In genomic region chr1:19473119-19473518, GRCh38 we compare ENCODE assay signal across 30 cellular contexts. TPM values are rescaled to one million over a fixed set of nuclear protein-coding genes. Genes with fewer than 3 reads are reported as not detected.
DNase-seq lines count a peak whose midpoint lies in the region; ATAC-seq, FAIRE-seq and TF ChIP-seq lines count a peak whose summit lies in the region.
"Had no signal": no experiment of that assay in that cellular context is flagged by ENCODE, and none has a peak within 500 bp of the region (broad histone marks: within the 10 kb centered on the region; RNA-seq: fewer than 3 reads in every experiment).

No MANE protein-coding gene starts in this region.

- intact Hi-C loops in HepG2 (cut with micrococcal nuclease; ENCODE audit: unreplicated experiment) (no loop called here), right lobe of liver (cut with DNase I) (no loop called here), dorsolateral prefrontal cortex (cut with DNase I) (no loop called here)

- H2BK120ac ChIP-seq in trophoblast cell (ENCODE audit: insufficient read depth, low read length, poor library complexity): no peak overlapping the region

- no peaks in the 10 kb centered on the region for H3K9me3 Mint-ChIP-seq in IgD-negative memory B cell
- no peaks in the 10 kb centered on the region for H3K9me3 Mint-ChIP-seq in activated naive CD8-positive, alpha-beta T cell treated with anti-CD3 and anti-CD28 coated beads for 36 hours

- WGBS in HepG2 (ENCODE audit: low lambda C conversion rate): 91% methylated on average over 1 of the region's 1 CpG
- 100% methylated on average over 1 of the region's 1 CpG for WGBS in right lobe of liver (ENCODE audit: insufficient coverage, low coverage, low lambda C conversion rate, missing lambda C conversion rate)
- WGBS in trophoblast cell (ENCODE audit: extremely low coverage, insufficient coverage, insufficient read length): no CpG with 5 or more reads among the region's 1 CpG

- peak overlapping the region in 2 of 4 donors; percentile 6 to 30 for H3K4me3 Mint-ChIP-seq in IgD-negative memory B cell
- H3K4me3 Mint-ChIP-seq in activated naive CD8-positive, alpha-beta T cell treated with anti-CD3 and anti-CD28 coated beads for 36 hours: no peak overlapping the region

- H3K27me3 Mint-ChIP-seq in IgD-negative memory B cell: no peaks in the 10 kb centered on the region
- no peaks in the 10 kb centered on the region for H3K27me3 Mint-ChIP-seq in activated naive CD8-positive, alpha-beta T cell treated with anti-CD3 and anti-CD28 coated beads for 36 hours

- H2AFZ ChIP-seq in HepG2 (ENCODE audit: low read length) (no peak overlapping the region), trophoblast cell (ENCODE audit: insufficient read depth, low read length, poor library complexity) (no peak overlapping the region)

- POLR2A ChIA-PET in HepG2 (lab: Yijun Ruan, JAX): interaction anchor here (1.4 kb wide), 1 partner anchor 10 kb away, joined by 3 read pairs; no protein-coding TSS in a partner anchor

- CTCF ChIA-PET in HepG2 (lab: Yijun Ruan, JAX; ENCODE audit: low intra/inter-chr PET ratio, low total read pairs): no interaction called here

- H3K4ac ChIP-seq in trophoblast cell (ENCODE audit: low read depth, low read length): peak overlapping the region; percentile 57

- H4K91ac ChIP-seq in trophoblast cell (ENCODE audit: low read depth, low read length): no peak overlapping the region

- H3K23ac ChIP-seq in trophoblast cell (ENCODE audit: low read length): no peak overlapping the region

- H3K79me2 ChIP-seq in HepG2 (ENCODE audit: insufficient read depth, low read length): peaks cover 94% of the 10 kb centered on the region
- H3K79me2 ChIP-seq in trophoblast cell (ENCODE audit: control insufficient read depth, insufficient read depth, low read length, poor library complexity): peaks cover 42% of the 10 kb centered on the region

- H2BK5ac ChIP-seq in trophoblast cell (ENCODE audit: low read depth, low read length, poor library complexity): no peak overlapping the region

- FAIRE-seq in HepG2 (lab: Jason Lieb, UNC): no peak
- FAIRE-seq: keratinocyte had no signal

- peaks cover 65 to 79% (median 72%) of the 10 kb centered on the region in 3 donors for H3K4me1 Mint-ChIP-seq in IgD-negative memory B cell
- peaks cover 78% of the 10 kb centered on the region for H3K4me1 Mint-ChIP-seq in activated naive CD8-positive, alpha-beta T cell treated with anti-CD3 and anti-CD28 coated beads for 36 hours

- no peak overlapping the region for H3K14ac ChIP-seq in trophoblast cell (ENCODE audit: low read length)

- no peak for TF ChIP-seq RAD21 in HepG2 (CRISPR knock-in tag; IDR thresholded peaks at IDR 0.05)

- no peaks in the 10 kb centered on the region for H3K9me3 ChIP-seq in HepG2 (ENCODE audit: low read length)
- no peaks in the 10 kb centered on the region for H3K9me3 ChIP-seq in right lobe of liver
- H3K9me3 ChIP-seq in trophoblast cell (ENCODE audit: insufficient read depth, low read depth, low read length): no peaks in the 10 kb centered on the region
- H3K9me3 ChIP-seq: BLaER1, esophagus muscularis mucosa, HAP-1, left ventricle myocardium inferior, right atrium auricular region, stomach had no signal

- no peak overlapping the region for H4K8ac ChIP-seq in trophoblast cell (ENCODE audit: low read depth, low read length)

- H3K4me2 ChIP-seq in HepG2 (ENCODE audit: low read depth, low read length) (no peak overlapping the region), trophoblast cell (ENCODE audit: low read length) (no peak overlapping the region)

- H3K18ac ChIP-seq in trophoblast cell (ENCODE audit: low read length): no peak overlapping the region

- H3K27ac ChIP-seq in HepG2 (ENCODE audit: extremely low read length, insufficient read depth, low read length): no peak overlapping the region
- no peak overlapping the region for H3K27ac ChIP-seq in right lobe of liver
- H3K27ac ChIP-seq in trophoblast cell (ENCODE audit: low read depth, low read length): no peak overlapping the region
- H3K27ac ChIP-seq in dorsolateral prefrontal cortex: no peak overlapping the region
- H3K27ac ChIP-seq: BLaER1, left ventricle myocardium inferior, right atrium auricular region, WERI-Rb-1 had no signal

- H3K36me3 ChIP-seq in HepG2 (replicated peaks in 1 of 2; ENCODE audit: control insufficient read depth in 1 of 2, insufficient read depth in 2 of 2, low read length in 2 of 2) (peaks cover 9 to 30% of the 10 kb centered on the region in 2 experiments), right lobe of liver (peaks cover 0 to 5% (median 0%) of the 10 kb centered on the region in 4 donors), trophoblast cell (ENCODE audit: control insufficient read depth in 1 of 2, insufficient read depth in 2 of 2, low read length in 2 of 2) (peaks cover 21 to 23% of the 10 kb centered on the region in 2 experiments)

- no TSS peak for BruUV-seq in HepG2 (replicated peaks; lab: Mats Ljungman, UMichigan)

- no peaks in the 10 kb centered on the region for H3K79me1 ChIP-seq in trophoblast cell (ENCODE audit: low read length)

- TF ChIP-seq POLR2A in HepG2 (IDR thresholded peaks at IDR 0.05; ENCODE audit: insufficient read depth in 1 of 2, low read depth in 2 of 2, low read length in 2 of 2) (no peak), right lobe of liver (IDR thresholded peaks at IDR 0.05) (no peak)

- H3K4me1 ChIP-seq in HepG2 (ENCODE audit: insufficient read depth, low read length) (peaks cover 31% of the 10 kb centered on the region), right lobe of liver (peaks cover 0 to 24% (median 8%) of the 10 kb centered on the region in 4 donors), trophoblast cell (ENCODE audit: control insufficient read depth in 1 of 2, insufficient read depth in 2 of 2, low read length in 2 of 2) (peaks cover 12 to 18% of the 10 kb centered on the region in 2 experiments)
- H3K4me1 ChIP-seq: HAP-1 had no signal

- H3K4me3 ChIP-seq in HepG2 (replicated peaks in 1 of 3; ENCODE audit: insufficient read depth in 1 of 3, low read depth in 2 of 3, low read length in 3 of 3) (no peak overlapping the region), right lobe of liver (no peak overlapping the region), trophoblast cell (ENCODE audit: low read depth, low read length) (no peak overlapping the region), dorsolateral prefrontal cortex (no peak overlapping the region)
- H3K4me3 ChIP-seq: BLaER1, esophagus muscularis mucosa, HAP-1, left ventricle myocardium inferior, right atrium auricular region, stomach had no signal

- peak overlapping the region in 2 of 3 donors; percentile 73 to 98 for H3K27ac Mint-ChIP-seq in IgD-negative memory B cell
- peak overlapping the region; percentile 72 for H3K27ac Mint-ChIP-seq in activated naive CD8-positive, alpha-beta T cell treated with anti-CD3 and anti-CD28 coated beads for 36 hours

- TF ChIP-seq CTCF in HepG2 (CRISPR knock-in tag; IDR thresholded peaks at IDR 0.05) (no peak), right lobe of liver (IDR thresholded peaks at IDR 0.05) (no peak), dorsolateral prefrontal cortex (IDR thresholded peaks at IDR 0.05 in 54 of 56, conservative IDR thresholded peaks at IDR 0.05 in 2 of 56; ENCODE audit: low read depth in 1 of 56, partially characterized antibody in 56 of 56) (no peak)

- H3K27me3 ChIP-seq in HepG2 (ENCODE audit: control insufficient read depth in 1 of 2, insufficient read depth in 2 of 2, low read length in 2 of 2) (no peaks in the 10 kb centered on the region), right lobe of liver (no peaks in the 10 kb centered on the region), trophoblast cell (ENCODE audit: insufficient read depth, low read length) (no peaks in the 10 kb centered on the region), dorsolateral prefrontal cortex (no peaks in the 10 kb centered on the region)
- H3K27me3 ChIP-seq: BLaER1, esophagus muscularis mucosa, right atrium auricular region, stomach had no signal

- TF ChIP-seq EP300 in HepG2 (IDR thresholded peaks at IDR 0.05; ENCODE audit: low read depth in 2 of 2, low read length in 2 of 2) (no peak), HepG2 (CRISPR knock-in tag; IDR thresholded peaks at IDR 0.05; ENCODE audit: borderline replicate concordance) (no peak)

- in situ Hi-C loops in HepG2 (cut with HindIII; ENCODE audit: extremely low pct_ligation_motif_present, low pct_unique_long_range_greater_than_20kb): no loop called here

- H4K20me1 ChIP-seq in HepG2 (ENCODE audit: insufficient read depth, low read length): peaks cover 65% of the 10 kb centered on the region

- no peak overlapping the region for H3K9ac ChIP-seq in HepG2 (ENCODE audit: insufficient read depth, low read depth, low read length)
- no peak overlapping the region for H3K9ac ChIP-seq in trophoblast cell (ENCODE audit: low read length)
- H3K9ac ChIP-seq: BLaER1 had no signal

- no peak overlapping the region for H2BK12ac ChIP-seq in trophoblast cell (ENCODE audit: low read length)

- H3K36me3 Mint-ChIP-seq in IgD-negative memory B cell: peaks cover 1% of the 10 kb centered on the region
- H3K36me3 Mint-ChIP-seq in activated naive CD8-positive, alpha-beta T cell treated with anti-CD3 and anti-CD28 coated beads for 36 hours: peaks cover 45% of the 10 kb centered on the region

- ATAC-seq in HepG2 (no peak), right lobe of liver (no peak), HG02642 (IDR thresholded peaks at IDR 0.05; ENCODE audit: poor library complexity, unreplicated experiment) (no peak)

- H2AK5ac ChIP-seq in trophoblast cell (ENCODE audit: low read length): no peak overlapping the region

- H4K12ac ChIP-seq in trophoblast cell (ENCODE audit: low read depth, low read length): no peak overlapping the region

- DNase-seq in HepG2 (ENCODE audit: low spot score): no peak
- DNase-seq in right lobe of liver: no peak
- no peak for DNase-seq in activated naive CD8-positive, alpha-beta T cell treated with anti-CD3 and anti-CD28 coated beads for 36 hours
- DNase-seq in trophoblast cell: no peak
- no peak for DNase-seq in dorsolateral prefrontal cortex
- DNase-seq: activated effector memory CD4-positive, alpha-beta T cell treated with anti-CD3 and anti-CD28 coated beads, Interleukin-2, amount 50 U/mL, for 16 hours; cortex of kidney; DMS79 treated with DMSO at 0.1 percent for 48 hours; foreskin fibroblast; GDM1; head of caudate nucleus; Kasumi-1; left ventricle myocardium inferior; mesenchymal stem cell; NCI-H1436; NCI-H2081; NCI-H2227 treated with DMSO at 0.1 percent for 48 hours; NCI-H69; posterior cingulate gyrus; SHP77; stimulated activated CD4-positive, alpha-beta T cell treated with anti-CD3 and anti-CD28 coated beads, Interleukin-1b, Interleukin-23, amount 100 ng/mL, for 48 hours; stomach; WERI-Rb-1 had no signal

RNA-seq across cellular contexts. Expression of gene CAPZB, which starts 12.2 kb away (rescaled TPM):
- 58.9 and 84.1 TPM in 2 replicates for total RNA-seq in HepG2 (2016; rRNA removed; fragmentation: Illumina TruSeq; extraction: Trizol)
- total RNA-seq in HepG2 (2016; cell fraction: cytosol; rRNA removed; fragmentation: Illumina TruSeq; extraction: Trizol; ENCODE audit: low read depth): 24.5 and 25.6 TPM in 2 replicates
- total RNA-seq in HepG2 (2016; cell fraction: insoluble cytoplasmic fraction; rRNA removed; fragmentation: Illumina TruSeq; extraction: Trizol): 61.9 and 68.4 TPM in 2 replicates
- 41.5 and 44.2 TPM in 2 replicates for total RNA-seq in HepG2 (2016; cell fraction: membrane; rRNA removed; fragmentation: Illumina TruSeq; extraction: Trizol)
- total RNA-seq in HepG2 (2016; cell fraction: nucleus; rRNA removed; fragmentation: Illumina TruSeq; extraction: Trizol): 33.6 and 37.1 TPM in 2 replicates
- 68.8 and 76.9 TPM in 2 replicates for polyA plus RNA-seq in HepG2 (2011; rRNA removed)
- polyA plus RNA-seq in HepG2 (2011; cell fraction: cytosol; rRNA removed): 107 and 113 TPM in 2 replicates
- 34.6 and 35.9 TPM in 2 replicates for polyA plus RNA-seq in HepG2 (2011; cell fraction: nucleus; rRNA removed)
- 142 and 153 TPM in 2 replicates for polyA plus RNA-seq in HepG2 (2012)
- polyA plus RNA-seq in HepG2 (2016; cell fraction: cytosol; fragmentation: Illumina TruSeq; extraction: Trizol; ENCODE audit: low read depth): 87.3 and 97.7 TPM in 2 replicates
- polyA plus RNA-seq in HepG2 (2016; cell fraction: insoluble cytoplasmic fraction; fragmentation: Illumina TruSeq; extraction: Trizol; ENCODE audit: low read depth): 211 and 248 TPM in 2 replicates
- polyA plus RNA-seq in HepG2 (2016; cell fraction: membrane; fragmentation: Illumina TruSeq; extraction: Trizol; ENCODE audit: low read depth): 103 and 116 TPM in 2 replicates
- 131 and 139 TPM in 2 replicates for polyA plus RNA-seq in HepG2 (2016; cell fraction: nucleus; fragmentation: Illumina TruSeq; extraction: Trizol; ENCODE audit: insufficient read depth, low read depth)
- 37.1 and 54.9 TPM in 2 replicates for polyA minus RNA-seq in HepG2 (2011; rRNA and poly(A)+ RNA removed; ENCODE audit: low replicate concordance)
- polyA minus RNA-seq in HepG2 (2011; cell fraction: cytosol; rRNA and poly(A)+ RNA removed): 49.6 and 56.8 TPM in 2 replicates
- polyA minus RNA-seq in HepG2 (2011; cell fraction: nucleus; rRNA and poly(A)+ RNA removed): 19.3 and 21.5 TPM in 2 replicates
- total RNA-seq in right lobe of liver: 100 to 1,000 TPM in 1 of 6 experiments, 10 to 100 TPM in 5; 53.5 to 117 (median 88.0) TPM
- 419 TPM for polyA plus RNA-seq in IgD-negative memory B cell
- 100 to 1,000 TPM; 324 to 332 TPM for total RNA-seq in activated naive CD8-positive, alpha-beta T cell treated with anti-CD3 and anti-CD28 coated beads for 36 hours
- 315 and 324 TPM in 2 replicates for polyA plus RNA-seq in trophoblast cell (2013)
- 100 to 1,000 TPM; 118 to 250 (median 198) TPM for total RNA-seq in dorsolateral prefrontal cortex
